In genomic region chr2:224038049-224038829, GRCh38 we compare ENCODE assay signal across 9 cellular contexts. TPM values are rescaled to one million over a fixed set of nuclear protein-coding genes. Genes with fewer than 3 reads are reported as not detected.
DNase-seq lines count a peak whose midpoint lies in the region; ATAC-seq, FAIRE-seq and TF ChIP-seq lines count a peak whose summit lies in the region.
"Had no signal": no experiment of that assay in that cellular context is flagged by ENCODE, and none has a peak within 500 bp of the region (broad histone marks: within the 10 kb centered on the region; RNA-seq: fewer than 3 reads in every experiment).

No MANE protein-coding gene starts in this region.

- DNase-seq in GM19239 (ENCODE audit: insufficient read length, low spot score) = peak; percentile 40
- peak; percentile 31 for DNase-seq in SK-MEL-5 (ENCODE audit: low read depth, low spot score)
- DNase-seq in body of pancreas = peak; percentile 20 to 34 (median 30)
- peak; percentile 28 for DNase-seq in iris pigment epithelial cell (ENCODE audit: low read depth)
- peak; percentile 48 for DNase-seq in stimulated activated CD4-positive, alpha-beta T cell treated with anti-CD3 and anti-CD28 coated beads, Interleukin-12 subunit alpha, Interleukin-12 subunit beta, amount 100 ng/mL, for 4 hours
- no peak for DNase-seq in effector CD4-positive, alpha-beta T cell

- no peaks in the 10 kb centered on the region for H3K9me3 ChIP-seq in body of pancreas

- H3K4me1 ChIP-seq in body of pancreas = peaks cover 17% of the 10 kb centered on the region

- H3K36me3 ChIP-seq in body of pancreas (replicated peaks in 1 of 2; ENCODE audit: insufficient read depth in 1 of 2, low read depth in 2 of 2) = no peaks in the 10 kb centered on the region

- TF ChIP-seq CTCF in C4-2B (conservative IDR thresholded peaks at IDR 0.05) (peak; percentile 9; the same call in 1 of the 2 replicates), body of pancreas (IDR thresholded peaks at IDR 0.05) (no peak)

- H3K27me3 ChIP-seq in body of pancreas = no peaks in the 10 kb centered on the region

- TF ChIP-seq POLR2A in body of pancreas (IDR thresholded peaks at IDR 0.05) = no peak

- FAIRE-seq in GM19239 (lab: Jason Lieb, UNC) = peak; percentile 73
- FAIRE-seq: K562 had no signal

- H3K4me3 ChIP-seq in body of pancreas = peak overlapping the region in 1 of 2 donors; percentile 62
- H3K4me3 ChIP-seq: K562 had no signal

- WGBS in body of pancreas, 2 donors = 1 to 2% methylated on average over 19 to 36 of the region's 36 CpGs

- in situ Hi-C loops in SK-MEL-5 (cut with HindIII; ENCODE audit: low pct_unique_long_range_greater_than_20kb, low sequenced_read_pairs) = no loop called here

- ATAC-seq in HG03439 (IDR thresholded peaks at IDR 0.05; ENCODE audit: unreplicated experiment) = peak; percentile 46
- peak; percentile 64 for ATAC-seq in body of pancreas
- ATAC-seq: K562 had no signal

- H3K27ac ChIP-seq in C4-2B = peak overlapping the region; percentile 26
- H3K27ac ChIP-seq in body of pancreas = no peak overlapping the region

- intact Hi-C loops in body of pancreas (cut with DNase I) = no loop called here

RNA-seq across cellular contexts. Expression of gene SERPINE2, which starts 0.8 kb away (rescaled TPM):
- total RNA-seq in SK-MEL-5 (2014; rRNA removed; shearing (Covaris generic)) = 108 and 109 TPM in 2 replicates
- 556 and 677 TPM in 2 replicates for polyA plus RNA-seq in SK-MEL-5 (2015; cell fraction: cytosol; rRNA removed)
- 95.1 and 139 TPM in 2 replicates for polyA plus RNA-seq in SK-MEL-5 (2015; cell fraction: nucleus; rRNA removed)
- total RNA-seq in body of pancreas = 1 to 10 TPM; 1.6 to 4.4 TPM

Comparison
In these comparisons a context has a peak if more than half of its experiments do, and no peak if none do; other contexts are left out.
1. RNA of gene SERPINE2, which starts 0.8 kb away (total RNA-seq): 108 to 109 TPM in SK-MEL-5; 1.6 to 4.4 TPM in body of pancreas; every median in the first group is over 10 times any median in the second.